Comparison of ENCODE assay signal across 9 cellular contexts in genomic region chr19:4343845-4344713, GRCh38. TPM values are rescaled to one million over a fixed set of nuclear protein-coding genes. Genes with fewer than 3 reads are reported as not detected.
DNase-seq lines count a peak whose midpoint lies in the region; ATAC-seq and TF ChIP-seq lines count a peak whose summit lies in the region.
"Had no signal": no experiment of that assay in that cellular context is flagged by ENCODE, and none has a peak within 500 bp of the region (broad histone marks: within the 10 kb centered on the region; RNA-seq: fewer than 3 reads in every experiment).

No MANE protein-coding gene starts in this region.

- H3K27ac ChIP-seq in GM23248, result no peak overlapping the region
- peak overlapping the region in 3 of 4 donors; percentile 93 to 98 (median 97) for H3K27ac ChIP-seq in gastroesophageal sphincter

- ATAC-seq in gastroesophageal sphincter (no peak), GM19328 (IDR thresholded peaks at IDR 0.05; ENCODE audit: unreplicated experiment) (no peak), GM21786 (IDR thresholded peaks at IDR 0.05; ENCODE audit: unreplicated experiment) (no peak)

- no peaks in the 10 kb centered on the region for H4K20me1 ChIP-seq in GM23248 (ENCODE audit: insufficient read depth)

- H3K4me1 ChIP-seq in GM23248 (ENCODE audit: insufficient read depth) (0 out of 2 replicates have a peak, but pooled peaks cover 4% of the 10 kb centered on the region), gastroesophageal sphincter (peaks cover 0 to 16% (median 10%) of the 10 kb centered on the region in 3 donors), skeletal muscle satellite cell (ENCODE audit: control insufficient read depth, insufficient read depth, low read length) (peaks cover 13% of the 10 kb centered on the region)

- H3K9ac ChIP-seq in GM23248 (peak overlapping the region; percentile 68; the same call in 1 of the 2 replicates), skeletal muscle satellite cell (ENCODE audit: low read depth, low read length) (peak overlapping the region; percentile 52)

- peak overlapping the region; percentile 95 for H3K4me2 ChIP-seq in GM23248 (ENCODE audit: unreplicated experiment)
- peak overlapping the region; percentile 99 for H3K4me2 ChIP-seq in skeletal muscle satellite cell (ENCODE audit: low read length)

- H3K9me2 ChIP-seq in GM23248 (ENCODE audit: insufficient read depth), result no peaks in the 10 kb centered on the region

- no peak for TF ChIP-seq POLR2A in gastroesophageal sphincter (IDR thresholded peaks at IDR 0.05)

- 33 to 43% methylated on average over 21 to 28 of the region's 45 CpGs for WGBS in GM23248 (ENCODE audit: low coverage in 1 of 2, low lambda C conversion rate in 2 of 2, missing lambda C conversion rate in 2 of 2), 2 experiments
- WGBS in gastroesophageal sphincter (ENCODE audit: low coverage in 1 of 2), 2 donors, result 53 to 90% methylated on average over 3 to 5 of the region's 45 CpGs

- peak overlapping the region; percentile 99; the same call in 1 of the 2 replicates for H2AFZ ChIP-seq in GM23248

- DNase-seq in GM23248, result no peak
- peak; percentile 19 for DNase-seq in SKM-1 (lab: John Stamatoyannopoulos, UW; ENCODE audit: unreplicated experiment)
- DNase-seq in NCI-H1694 (lab: John Stamatoyannopoulos, UW), result no peak
- no peak for DNase-seq in cerebellar cortex (ENCODE audit: low spot score)

- no peak for TF ChIP-seq CTCF in gastroesophageal sphincter (IDR thresholded peaks at IDR 0.05)

- H3K79me2 ChIP-seq in GM23248 (ENCODE audit: insufficient read depth), result no peaks in the 10 kb centered on the region

- no peaks in the 10 kb centered on the region for H3K9me3 ChIP-seq in GM23248 (ENCODE audit: low read depth)
- H3K9me3 ChIP-seq in gastroesophageal sphincter, result no peaks in the 10 kb centered on the region
- H3K9me3 ChIP-seq in skeletal muscle satellite cell (replicated peaks; ENCODE audit: low read length), result no peaks in the 10 kb centered on the region

- H3K27me3 ChIP-seq in GM23248 (replicated peaks; ENCODE audit: insufficient read depth) (no peaks in the 10 kb centered on the region), gastroesophageal sphincter (no peaks in the 10 kb centered on the region), skeletal muscle satellite cell (ENCODE audit: control insufficient read depth, insufficient read depth, low read length) (no peaks in the 10 kb centered on the region)

- no peak for TF ChIP-seq EP300 in gastroesophageal sphincter (IDR thresholded peaks at IDR 0.05)

- H3K36me3 ChIP-seq in GM23248 (ENCODE audit: low read depth) (no peaks in the 10 kb centered on the region), gastroesophageal sphincter (peaks cover 0 to 32% of the 10 kb centered on the region in 2 donors), skeletal muscle satellite cell (ENCODE audit: insufficient read depth, low read length) (peaks cover 3% of the 10 kb centered on the region)

- in situ Hi-C loops in GM23248 (cut with MboI), result no loop called here

- H3F3A ChIP-seq in GM23248 (ENCODE audit: insufficient read depth), result no peaks in the 10 kb centered on the region

- H3K4me3 ChIP-seq in GM23248 (peak overlapping the region; percentile 88), gastroesophageal sphincter (peak overlapping the region; percentile 48 to 93), skeletal muscle satellite cell (ENCODE audit: low read length) (peak overlapping the region; percentile 88)

RNA-seq across cellular contexts. Expression of gene MPND, which starts 0.7 kb away (rescaled TPM):
- 3.0 and 6.2 TPM in 2 replicates for total RNA-seq in GM23248 (2014; rRNA removed; shearing (Covaris generic))
- 5.0 and 8.4 TPM in 2 replicates for polyA plus RNA-seq in GM23248 (2016; fragmentation: Nextera tagmentation; extraction: Ambion mirVana)
- 1 to 10 TPM; 4.7 to 7.5 (median 6.0) TPM for total RNA-seq in gastroesophageal sphincter
- 3.7 and 4.8 TPM in 2 replicates for total RNA-seq in skeletal muscle satellite cell (2012; rRNA removed)

RNA-seq across cellular contexts. Expression of gene STAP2, which starts 5.5 kb away (rescaled TPM):
- total RNA-seq in GM23248 (2014; rRNA removed; shearing (Covaris generic)), result 1.8 and 6.4 TPM in 2 replicates
- polyA plus RNA-seq in GM23248 (2016; fragmentation: Nextera tagmentation; extraction: Ambion mirVana), result 1.7 TPM in 2 replicates
- 1 to 10 TPM in 3 of 4 donors, not detected in 1; 1.4 to 5.6 (median 4.9) TPM for total RNA-seq in gastroesophageal sphincter
- total RNA-seq in skeletal muscle satellite cell (2012; rRNA removed), result 2.0 and 2.5 TPM in 2 replicates

RNA-seq across cellular contexts. Expression of gene FSD1, which starts 39.7 kb away (rescaled TPM):
- 5.8 and 16.2 TPM in 2 replicates for total RNA-seq in GM23248 (2014; rRNA removed; shearing (Covaris generic))
- 5.8 TPM in 2 replicates for polyA plus RNA-seq in GM23248 (2016; fragmentation: Nextera tagmentation; extraction: Ambion mirVana)
- total RNA-seq in gastroesophageal sphincter, result under 1 TPM in 1 of 4 donors, not detected in 3; 0.67 TPM
- total RNA-seq in skeletal muscle satellite cell (2012; rRNA removed), result 4.1 and 4.2 TPM in 2 replicates

RNA-seq across cellular contexts. Expression of gene TMIGD2, which starts 41.9 kb away (rescaled TPM):
- total RNA-seq in GM23248 (2014; rRNA removed; shearing (Covaris generic)), result not detected in 2 replicates
- polyA plus RNA-seq in GM23248 (2016; fragmentation: Nextera tagmentation; extraction: Ambion mirVana), result not detected in 2 replicates
- total RNA-seq in gastroesophageal sphincter, result under 1 TPM in 2 of 4 donors, not detected in 2; 0.35 to 0.67 TPM
- not detected in 2 replicates for total RNA-seq in skeletal muscle satellite cell (2012; rRNA removed)
- total RNA-seq: myocyte had no signal

RNA-seq across cellular contexts. Expression of gene SH3GL1, which starts 56.3 kb away (rescaled TPM):
- total RNA-seq in GM23248 (2014; rRNA removed; shearing (Covaris generic)), result 114 and 141 TPM in 2 replicates
- polyA plus RNA-seq in GM23248 (2016; fragmentation: Nextera tagmentation; extraction: Ambion mirVana), result 151 and 159 TPM in 2 replicates
- total RNA-seq in gastroesophageal sphincter, result 10 to 100 TPM; 48.2 to 67.7 (median 53.0) TPM
- total RNA-seq in skeletal muscle satellite cell (2012; rRNA removed), result 91.8 and 122 TPM in 2 replicates
